Comparison of ENCODE assay signal across 1 cellular context in genomic region chr1:40862008-40862863, GRCh38.
A peak's percentile ranks its signal among the peaks of the same experiment; 100 is the strongest.
TF ChIP-seq lines count a peak whose summit lies in the region.

Gene CITED4, minus strand, starts transcription at chr1:40862363. Its CDS starts 236 bp downstream, at chr1:40862127.

TF ChIP-seq in HepG2, 621 proteins besides CTCF, POLR2A, EP300 and RAD21 (continued from another document and continues in another):
- TF ChIP-seq POLR2AphosphoS5 (IDR thresholded peaks at IDR 0.05; ENCODE audit: low read depth, low read length) (peak; percentile 97), ATF5 (CRISPR knock-in tag; IDR thresholded peaks at IDR 0.05; ENCODE audit: low read depth) (no peak), ZNF777 (CRISPR knock-in tag; IDR thresholded peaks at IDR 0.05) (no peak), PBX2 (CRISPR knock-in tag; IDR thresholded peaks at IDR 0.05) (no peak), ZNF773 (CRISPR knock-in tag; IDR thresholded peaks at IDR 0.05; ENCODE audit: borderline replicate concordance) (peak; percentile 69; the same call in 1 of the 2 replicates), ZUFSP (CRISPR knock-in tag; IDR thresholded peaks at IDR 0.05; ENCODE audit: borderline replicate concordance) (no peak), MLXIP (CRISPR knock-in tag; IDR thresholded peaks at IDR 0.05; ENCODE audit: borderline replicate concordance) (no peak; the same call in 1 of the 2 replicates), TFDP1 (CRISPR knock-in tag; IDR thresholded peaks at IDR 0.05; ENCODE audit: borderline replicate concordance) (no peak), MXD1 (CRISPR knock-in tag; IDR thresholded peaks at IDR 0.05) (no peak), NFKBIZ (CRISPR knock-in tag; IDR thresholded peaks at IDR 0.05) (no peak), TFAP4 (IDR thresholded peaks at IDR 0.05; ENCODE audit: borderline replicate concordance, low read depth) (no peak), ZNF709 (CRISPR knock-in tag; IDR thresholded peaks at IDR 0.05) (peak; percentile 67; the same call in 1 of the 2 replicates), EHMT2 (IDR thresholded peaks at IDR 0.05; ENCODE audit: borderline replicate concordance, low read depth, low read length) (no peak), YEATS4 (CRISPR knock-in tag; IDR thresholded peaks at IDR 0.05; ENCODE audit: borderline replicate concordance) (peak; percentile 71; the same call in 1 of the 2 replicates), HNF4G (IDR thresholded peaks at IDR 0.05; ENCODE audit: borderline replicate concordance, low read depth, low read length) (no peak), HNF4G (CRISPR knock-in tag; IDR thresholded peaks at IDR 0.05; ENCODE audit: borderline replicate concordance, low read depth) (no peak), GPBP1L1 (CRISPR knock-in tag; IDR thresholded peaks at IDR 0.05) (no peak), ZNF768 (CRISPR knock-in tag; IDR thresholded peaks at IDR 0.05) (peak; percentile 87), MAFK (conservative IDR thresholded peaks at IDR 0.05 in 1 of 2, IDR thresholded peaks at IDR 0.05 in 1 of 2; ENCODE audit: low read length in 2 of 2) (no peak), KDM1A (CRISPR knock-in tag; IDR thresholded peaks at IDR 0.05) (no peak), JUND (CRISPR knock-in tag; IDR thresholded peaks at IDR 0.05) (no peak), ZNF879 (CRISPR knock-in tag; IDR thresholded peaks at IDR 0.05) (no peak), ZBTB43 (CRISPR knock-in tag; conservative IDR thresholded peaks at IDR 0.05) (0 out of 2 replicates have a peak, but pooled peaks have one; percentile 43), ZNF17 (CRISPR knock-in tag; IDR thresholded peaks at IDR 0.05) (no peak), PRDM15 (CRISPR knock-in tag; IDR thresholded peaks at IDR 0.05) (no peak), HHEX (CRISPR knock-in tag; IDR thresholded peaks at IDR 0.05) (no peak), CBX2 (IDR thresholded peaks at IDR 0.05; ENCODE audit: low read depth, low read length) (no peak), CBX2 (CRISPR knock-in tag; IDR thresholded peaks at IDR 0.05; ENCODE audit: low read depth) (no peak), AHDC1 (CRISPR knock-in tag; IDR thresholded peaks at IDR 0.05; ENCODE audit: borderline replicate concordance) (no peak), ZIK1 (CRISPR knock-in tag; IDR thresholded peaks at IDR 0.05; ENCODE audit: borderline replicate concordance, low read depth) (no peak; the same call in 1 of the 2 replicates), ARHGAP35 (CRISPR knock-in tag; IDR thresholded peaks at IDR 0.05; ENCODE audit: borderline replicate concordance) (no peak), ZFY (CRISPR knock-in tag; IDR thresholded peaks at IDR 0.05) (peak; percentile 91), GTF3A (CRISPR knock-in tag; conservative IDR thresholded peaks at IDR 0.05) (no peak), POLR2G (IDR thresholded peaks at IDR 0.05; ENCODE audit: low read depth, low read length) (peak; percentile 92), ZNF326 (CRISPR knock-in tag; IDR thresholded peaks at IDR 0.05; ENCODE audit: borderline replicate concordance) (no peak), HOXA3 (CRISPR knock-in tag; IDR thresholded peaks at IDR 0.05) (peak; percentile 50; the same call in 1 of the 2 replicates)
